24 cellular contexts compared by ENCODE assay signal in the genomic region with DNA sequence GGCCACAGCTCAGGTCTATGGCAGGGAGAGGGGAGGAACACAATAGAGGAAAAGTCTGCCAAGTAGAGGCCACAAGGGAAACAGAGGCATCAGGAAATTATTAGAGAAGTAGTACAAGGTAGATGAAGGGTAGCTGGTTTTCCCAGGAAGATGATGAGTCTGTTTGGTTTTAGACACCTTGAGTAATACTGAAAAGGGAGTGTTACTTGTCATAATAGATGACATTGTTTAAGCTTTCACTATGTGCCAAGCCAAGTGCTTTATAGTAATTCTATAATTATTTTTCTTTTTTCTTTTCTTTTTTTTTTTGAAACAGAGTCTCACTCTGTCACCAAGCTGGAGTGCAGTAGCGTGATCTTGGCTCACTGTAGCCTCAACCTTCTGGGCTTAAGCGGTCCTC. TPM values are rescaled to one million over a fixed set of nuclear protein-coding genes. Genes with fewer than 3 reads are reported as not detected.
DNase-seq lines count a peak whose midpoint lies in the region; ATAC-seq and TF ChIP-seq lines count a peak whose summit lies in the region.
"Had no signal": no experiment of that assay in that cellular context is flagged by ENCODE, and none has a peak within 500 bp of the region (broad histone marks: within the 10 kb centered on the region; RNA-seq: fewer than 3 reads in every experiment).

No MANE protein-coding gene starts in this region.

- peak; percentile 82 to 83 for ATAC-seq in activated T-cell treated with anti-CD3 and anti-CD28 coated beads, Interleukin-2, amount 50 U/mL, for 72 hours (replicated peaks in 1 of 2)
- ATAC-seq in stimulated activated memory B cell treated with anti-CD40 and anti-IgM and Interleukin-4, amounts not matched to agents 10 μg/mL and 1 μg/mL and 100 μg/mL, for 72 hours, result no peak
- no peak for ATAC-seq in gastroesophageal sphincter
- ATAC-seq: right lobe of liver, WTC11 had no signal

- H3K4me3 ChIP-seq in HL-60 (replicated peaks; ENCODE audit: insufficient read depth, low read length) (no peak overlapping the region), gastroesophageal sphincter (no peak overlapping the region)
- H3K4me3 ChIP-seq: GM23248, lung, neural progenitor cell, right lobe of liver, transverse colon had no signal

- H3K36me3 Mint-ChIP-seq in activated T-cell treated with anti-CD3 and anti-CD28 coated beads, Interleukin-2, amount 50 U/mL, for 72 hours (ENCODE audit: insufficient read depth in 2 of 2), result peaks cover 4 to 11% of the 10 kb centered on the region in 2 donors
- H3K36me3 Mint-ChIP-seq in activated T-helper 1 cell treated with anti-CD3 and anti-CD28 coated beads, Interleukin-12 subunit alpha, Interleukin-12 subunit beta, Interleukin-2, Interleukin-4 antibody, amounts not matched to agents 30 ng/mL and 10 ng/mL and 1 ng/mL, durations not matched to agents 14 hours and 24 hours and 36 hours (ENCODE audit: low read depth), result peaks cover 28% of the 10 kb centered on the region
- H3K36me3 Mint-ChIP-seq in stimulated activated memory B cell treated with anti-CD40 and anti-IgM and Interleukin-4, amounts not matched to agents 10 μg/mL and 1 μg/mL and 100 μg/mL, for 72 hours, result peaks cover 16% of the 10 kb centered on the region
- H3K36me3 Mint-ChIP-seq: neural progenitor cell, WTC11 had no signal

- H3K27ac ChIP-seq in HL-60 (replicated peaks), result peak overlapping the region; percentile 55
- no peak overlapping the region for H3K27ac ChIP-seq in gastroesophageal sphincter
- H3K27ac ChIP-seq: GM23248, neural progenitor cell, right lobe of liver, transverse colon had no signal

- no peaks in the 10 kb centered on the region for H3K9me3 ChIP-seq in gastroesophageal sphincter
- H3K9me3 ChIP-seq: right lobe of liver, SK-N-SH, transverse colon had no signal

- H3K27me3 Mint-ChIP-seq in activated T-cell treated with anti-CD3 and anti-CD28 coated beads, Interleukin-2, amount 50 U/mL, for 72 hours (ENCODE audit: low read depth), result no peaks in the 10 kb centered on the region
- H3K27me3 Mint-ChIP-seq in activated T-helper 1 cell treated with anti-CD3 and anti-CD28 coated beads, Interleukin-12 subunit alpha, Interleukin-12 subunit beta, Interleukin-2, Interleukin-4 antibody, amounts not matched to agents 30 ng/mL and 10 ng/mL and 1 ng/mL, durations not matched to agents 14 hours and 24 hours and 36 hours (ENCODE audit: insufficient read depth), result no peaks in the 10 kb centered on the region
- H3K27me3 Mint-ChIP-seq in stimulated activated memory B cell treated with anti-CD40 and anti-IgM and Interleukin-4, amounts not matched to agents 10 μg/mL and 1 μg/mL and 100 μg/mL, for 72 hours, result no peaks in the 10 kb centered on the region
- H3K27me3 Mint-ChIP-seq: activated naive CD4-positive, alpha-beta T cell treated with anti-CD3 and anti-CD28 coated beads, Interleukin-2, amount 10 ng/mL, durations not matched to agents 7 days and 5 days; dendritic cell treated with granulocyte-macrophage colony-stimulating factor and Interleukin-4, amounts not matched to agents 40 ng/mL and 50 ng/mL, for 4 days had no signal

- TF ChIP-seq CTCF in HL-60 (IDR thresholded peaks at IDR 0.05; ENCODE audit: insufficient read depth, low read length), result no peak
- no peak for TF ChIP-seq CTCF in gastroesophageal sphincter (IDR thresholded peaks at IDR 0.05)

- H3K27me3 ChIP-seq in HL-60 (ENCODE audit: insufficient read depth, poor library complexity, severe bottlenecking) (no peaks in the 10 kb centered on the region), gastroesophageal sphincter (no peaks in the 10 kb centered on the region)
- H3K27me3 ChIP-seq: neural progenitor cell, right lobe of liver, transverse colon had no signal

- H3K27ac Mint-ChIP-seq in activated T-cell treated with anti-CD3 and anti-CD28 coated beads, Interleukin-2, amount 50 U/mL, for 72 hours, result peak overlapping the region; percentile 20
- peak overlapping the region; percentile 56 for H3K27ac Mint-ChIP-seq in activated T-helper 1 cell treated with anti-CD3 and anti-CD28 coated beads, Interleukin-12 subunit alpha, Interleukin-12 subunit beta, Interleukin-2, Interleukin-4 antibody, amounts not matched to agents 30 ng/mL and 10 ng/mL and 1 ng/mL, durations not matched to agents 14 hours and 24 hours and 36 hours
- H3K27ac Mint-ChIP-seq in stimulated activated memory B cell treated with anti-CD40 and anti-IgM and Interleukin-4, amounts not matched to agents 10 μg/mL and 1 μg/mL and 100 μg/mL, for 72 hours, result peak overlapping the region; percentile 17
- H3K27ac Mint-ChIP-seq: dendritic cell treated with granulocyte-macrophage colony-stimulating factor and Interleukin-4, amounts not matched to agents 40 ng/mL and 50 ng/mL, for 4 days; neural progenitor cell; WTC11 had no signal

- H3K4me3 Mint-ChIP-seq in activated T-cell treated with anti-CD3 and anti-CD28 coated beads, Interleukin-2, amount 50 U/mL, for 72 hours, result peak overlapping the region; percentile 49
- H3K4me3 Mint-ChIP-seq in activated T-helper 1 cell treated with anti-CD3 and anti-CD28 coated beads, Interleukin-12 subunit alpha, Interleukin-12 subunit beta, Interleukin-2, Interleukin-4 antibody, amounts not matched to agents 30 ng/mL and 10 ng/mL and 1 ng/mL, durations not matched to agents 14 hours and 24 hours and 36 hours, result peak overlapping the region; percentile 3
- no peak overlapping the region for H3K4me3 Mint-ChIP-seq in stimulated activated memory B cell treated with anti-CD40 and anti-IgM and Interleukin-4, amounts not matched to agents 10 μg/mL and 1 μg/mL and 100 μg/mL, for 72 hours
- H3K4me3 Mint-ChIP-seq: activated naive CD4-positive, alpha-beta T cell treated with anti-CD3 and anti-CD28 coated beads, Interleukin-2, amount 10 ng/mL, durations not matched to agents 7 days and 5 days; dendritic cell treated with granulocyte-macrophage colony-stimulating factor and Interleukin-4, amounts not matched to agents 40 ng/mL and 50 ng/mL, for 4 days; neural progenitor cell; WTC11 had no signal

- 88% methylated on average over 1 of the region's 2 CpGs; no CpG with 5 or more reads in 1 of the 2 donors for WGBS in gastroesophageal sphincter (ENCODE audit: low coverage in 1 of 2), 2 donors

- no peak for TF ChIP-seq POLR2A in gastroesophageal sphincter (IDR thresholded peaks at IDR 0.05)

- DNase-seq in activated T-cell treated with anti-CD3 and anti-CD28 coated beads, Interleukin-2, amount 50 U/mL, for 72 hours, result no peak
- DNase-seq in activated T-cell treated with anti-CD3 and anti-CD28 coated beads for 4 hours (no peak), HL-60 (ENCODE audit: low read depth in 1 of 2, low spot score in 1 of 2) (no peak), NCI-H1092 (lab: John Stamatoyannopoulos, UW) (no peak)
- no peak for DNase-seq in activated T-helper 1 cell treated with anti-CD3 and anti-CD28 coated beads, Interleukin-12 subunit alpha, Interleukin-12 subunit beta, Interleukin-2, Interleukin-4 antibody, amounts not matched to agents 30 ng/mL and 10 ng/mL and 1 ng/mL, durations not matched to agents 14 hours and 24 hours and 36 hours (ENCODE audit: low spot score)
- DNase-seq: activated naive CD4-positive, alpha-beta T cell treated with anti-CD3 and anti-CD28 coated beads, Interleukin-2, amount 10 ng/mL, durations not matched to agents 7 days and 5 days; caudate nucleus; DMS53; GF-D8; GM23248; head of caudate nucleus; NCI-H1105 treated with DMSO at 0.1 percent for 48 hours; NCI-H2081; NCI-H82; right lobe of liver; SK-N-SH; stimulated activated CD4-positive, alpha-beta T cell treated with anti-CD3 and anti-CD28 coated beads, Interleukin-4, amount 100 ng/mL, for 4 hours; transverse colon had no signal

- no peaks in the 10 kb centered on the region for H3K9me3 Mint-ChIP-seq in activated T-cell treated with anti-CD3 and anti-CD28 coated beads, Interleukin-2, amount 50 U/mL, for 72 hours
- H3K9me3 Mint-ChIP-seq in activated T-helper 1 cell treated with anti-CD3 and anti-CD28 coated beads, Interleukin-12 subunit alpha, Interleukin-12 subunit beta, Interleukin-2, Interleukin-4 antibody, amounts not matched to agents 30 ng/mL and 10 ng/mL and 1 ng/mL, durations not matched to agents 14 hours and 24 hours and 36 hours, result no peaks in the 10 kb centered on the region
- H3K9me3 Mint-ChIP-seq in stimulated activated memory B cell treated with anti-CD40 and anti-IgM and Interleukin-4, amounts not matched to agents 10 μg/mL and 1 μg/mL and 100 μg/mL, for 72 hours, result no peaks in the 10 kb centered on the region
- H3K9me3 Mint-ChIP-seq: dendritic cell treated with granulocyte-macrophage colony-stimulating factor and Interleukin-4, amounts not matched to agents 40 ng/mL and 50 ng/mL, for 4 days; neural progenitor cell; WTC11 had no signal

- peaks cover 0 to 3% of the 10 kb centered on the region in 2 donors for H3K36me3 ChIP-seq in gastroesophageal sphincter
- H3K36me3 ChIP-seq: neural progenitor cell, right lobe of liver, transverse colon had no signal

- H3K4me1 ChIP-seq in gastroesophageal sphincter, result peaks cover 0 to 51% (median 8%) of the 10 kb centered on the region in 3 donors
- H3K4me1 ChIP-seq: neural progenitor cell had no signal

- no peak for TF ChIP-seq EP300 in gastroesophageal sphincter (IDR thresholded peaks at IDR 0.05)

- H3K4me1 Mint-ChIP-seq in activated T-cell treated with anti-CD3 and anti-CD28 coated beads, Interleukin-2, amount 50 U/mL, for 72 hours (ENCODE audit: low read depth), result peaks cover 55% of the 10 kb centered on the region
- H3K4me1 Mint-ChIP-seq in activated T-helper 1 cell treated with anti-CD3 and anti-CD28 coated beads, Interleukin-12 subunit alpha, Interleukin-12 subunit beta, Interleukin-2, Interleukin-4 antibody, amounts not matched to agents 30 ng/mL and 10 ng/mL and 1 ng/mL, durations not matched to agents 14 hours and 24 hours and 36 hours (ENCODE audit: low read depth), result peaks cover 62% of the 10 kb centered on the region
- peaks cover 85% of the 10 kb centered on the region for H3K4me1 Mint-ChIP-seq in stimulated activated memory B cell treated with anti-CD40 and anti-IgM and Interleukin-4, amounts not matched to agents 10 μg/mL and 1 μg/mL and 100 μg/mL, for 72 hours
- H3K4me1 Mint-ChIP-seq: neural progenitor cell had no signal

- intact Hi-C loops in activated T-helper 1 cell treated with anti-CD3 and anti-CD28 coated beads, Interleukin-12 subunit alpha, Interleukin-12 subunit beta, Interleukin-2, Interleukin-4 antibody, amounts not matched to agents 30 ng/mL and 10 ng/mL and 1 ng/mL, durations not matched to agents 14 hours and 24 hours and 36 hours (cut with micrococcal nuclease), result loop anchor here (1.0 kb wide), 2 partner anchors 8 to 11 kb away; no protein-coding TSS in a partner anchor

RNA-seq across cellular contexts. Expression of a gene that starts 13.7 kb away (rescaled TPM):
- total RNA-seq in activated T-cell treated with anti-CD3 and anti-CD28 coated beads, Interleukin-2, amount 50 U/mL, for 72 hours, result 10 to 100 TPM; 76.1 to 79.0 TPM
- total RNA-seq in activated T-helper 1 cell treated with anti-CD3 and anti-CD28 coated beads, Interleukin-12 subunit alpha, Interleukin-12 subunit beta, Interleukin-2, Interleukin-4 antibody, amounts not matched to agents 30 ng/mL and 10 ng/mL and 1 ng/mL, durations not matched to agents 14 hours and 24 hours and 36 hours, result 43.4 and 48.1 TPM in 2 replicates
- 10 to 100 TPM; 29.3 to 41.0 (median 34.4) TPM for total RNA-seq in gastroesophageal sphincter

RNA-seq across cellular contexts. Expression of a gene that starts 40.0 kb away (rescaled TPM):
- total RNA-seq in activated T-cell treated with anti-CD3 and anti-CD28 coated beads, Interleukin-2, amount 50 U/mL, for 72 hours, result 10 to 100 TPM in 1 of 2 donors, 1 to 10 TPM in 1; 7.9 to 11.4 TPM
- 11.5 and 13.6 TPM in 2 replicates for total RNA-seq in activated T-helper 1 cell treated with anti-CD3 and anti-CD28 coated beads, Interleukin-12 subunit alpha, Interleukin-12 subunit beta, Interleukin-2, Interleukin-4 antibody, amounts not matched to agents 30 ng/mL and 10 ng/mL and 1 ng/mL, durations not matched to agents 14 hours and 24 hours and 36 hours
- 10 to 100 TPM in 3 of 4 donors, 1 to 10 TPM in 1; 3.3 to 19.8 (median 11.9) TPM for total RNA-seq in gastroesophageal sphincter

RNA-seq across cellular contexts. Expression of a gene that starts 40.3 kb away (rescaled TPM):
- 10 to 100 TPM; 16.6 to 17.2 TPM for total RNA-seq in activated T-cell treated with anti-CD3 and anti-CD28 coated beads, Interleukin-2, amount 50 U/mL, for 72 hours
- total RNA-seq in activated T-helper 1 cell treated with anti-CD3 and anti-CD28 coated beads, Interleukin-12 subunit alpha, Interleukin-12 subunit beta, Interleukin-2, Interleukin-4 antibody, amounts not matched to agents 30 ng/mL and 10 ng/mL and 1 ng/mL, durations not matched to agents 14 hours and 24 hours and 36 hours, result 22.7 and 23.4 TPM in 2 replicates
- total RNA-seq in gastroesophageal sphincter, result 10 to 100 TPM; 12.3 to 14.4 (median 14.1) TPM

Comparison
In these comparisons a context has a peak if more than half of its experiments do, and no peak if none do; other contexts are left out.
1. ATAC-seq: peak in activated T-cell treated with anti-CD3 and anti-CD28 coated beads, Interleukin-2, amount 50 U/mL, for 72 hours (2 of 2); none in stimulated activated memory B cell treated with anti-CD40 and anti-IgM and Interleukin-4, amounts not matched to agents 10 μg/mL and 1 μg/mL and 100 μg/mL, for 72 hours (single experiment) and gastroesophageal sphincter (single experiment).
2. Peak in every context shown above with its lines, with median percentiles within 50 percentile points of each other: H3K27ac Mint-ChIP-seq.